25 cellular contexts compared by ENCODE assay signal in the genomic region with DNA sequence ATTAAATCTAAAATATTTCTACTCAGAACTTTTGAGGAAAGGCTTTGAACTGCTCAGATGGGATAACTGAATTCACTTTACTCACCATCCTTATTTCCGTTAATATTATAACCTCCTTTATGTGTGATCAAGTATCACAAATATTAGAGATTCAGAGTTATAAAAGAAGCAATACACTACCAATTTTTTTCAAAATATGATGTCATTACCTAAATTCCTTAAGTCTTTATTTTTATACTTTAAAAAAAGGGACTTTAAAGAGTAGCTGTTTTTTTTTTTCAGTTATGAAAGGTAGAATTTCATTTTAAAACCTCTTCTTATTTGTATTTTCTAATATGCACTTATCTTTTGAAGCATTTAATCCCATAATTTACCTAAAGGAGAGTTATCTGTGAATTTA.
"Had no signal": no experiment of that assay in that cellular context is flagged by ENCODE, and none has a peak within 500 bp of the region (broad histone marks: within the 10 kb centered on the region; RNA-seq: fewer than 3 reads in every experiment).

No MANE protein-coding gene starts in this region.

- DNase-seq: natural killer cell; occipital lobe; ovary; posterior cingulate gyrus; psoas muscle; right cardiac atrium; stimulated activated CD4-positive, alpha-beta T cell treated with anti-CD3 and anti-CD28 coated beads, Interleukin-15, amount 100 ng/mL, for 24 hours; stimulated activated CD4-positive, alpha-beta T cell treated with anti-CD3 and anti-CD28 coated beads, Interleukin-2, amount 100 ng/mL, for 24 hours; stimulated activated CD4-positive, alpha-beta T cell treated with anti-CD3 and anti-CD28 coated beads, Interleukin-2, amount 100 ng/mL, for 48 hours; stimulated activated CD4-positive, alpha-beta T cell treated with anti-CD3 and anti-CD28 coated beads, Interleukin-4, amount 100 ng/mL, for 24 hours; stimulated activated naive B cell treated with anti-CD40 and anti-IgM and Interleukin-4, amounts not matched to agents 10 μg/mL and 1 μg/mL and 100 μg/mL, for 72 hours; stimulated activated naive CD4-positive, alpha-beta T cell treated with Interleukin-2 at 50 U/mL for 16 hours; stomach; thyroid gland; trophoblast cell; upper lobe of left lung had no signal

- H3K79me2 ChIP-seq: parathyroid adenoma had no signal

- ATAC-seq: natural killer cell; psoas muscle; right cardiac atrium; sciatic nerve; stimulated activated effector memory CD8-positive, alpha-beta T cell treated with anti-CD3 and anti-CD28 coated beads, Interleukin-12 subunit alpha, Interleukin-12 subunit beta, amount 100 ng/mL, for 72 hours; stimulated activated naive B cell treated with anti-CD40 and anti-IgM and Interleukin-4, amounts not matched to agents 10 μg/mL and 1 μg/mL and 100 μg/mL, for 72 hours had no signal

- H3K36me3 ChIP-seq: ovary, stomach, thoracic aorta, thyroid gland, tibial nerve, upper lobe of left lung, vagina had no signal

- H3K9ac ChIP-seq: neural progenitor cell, parathyroid adenoma had no signal

- H3K9me3 ChIP-seq: ovary, thoracic aorta, thyroid gland, upper lobe of left lung, vagina had no signal

- H2AFZ ChIP-seq: neural progenitor cell, parathyroid adenoma had no signal

- H3K4me1 ChIP-seq: neural progenitor cell, parathyroid adenoma, psoas muscle, stomach, thyroid gland, tibial nerve, upper lobe of left lung, vagina had no signal

- FAIRE-seq: urothelium cell line had no signal

- H3K27ac ChIP-seq: neural progenitor cell, ovary, parathyroid adenoma, psoas muscle, skin epidermis, stomach, thoracic aorta, thyroid gland, tibial nerve, upper lobe of left lung, vagina had no signal

- H3K4me3 ChIP-seq: neural progenitor cell, ovary, psoas muscle, skin epidermis, stomach, thoracic aorta, thyroid gland, tibial nerve, upper lobe of left lung, vagina had no signal

- H3K4me2 ChIP-seq: neural progenitor cell had no signal

- H3K27me3 ChIP-seq: neural progenitor cell, ovary, stomach, thyroid gland, tibial nerve, upper lobe of left lung, vagina had no signal
